Comparison of ENCODE assay signal across 18 cellular contexts in the genomic region with DNA sequence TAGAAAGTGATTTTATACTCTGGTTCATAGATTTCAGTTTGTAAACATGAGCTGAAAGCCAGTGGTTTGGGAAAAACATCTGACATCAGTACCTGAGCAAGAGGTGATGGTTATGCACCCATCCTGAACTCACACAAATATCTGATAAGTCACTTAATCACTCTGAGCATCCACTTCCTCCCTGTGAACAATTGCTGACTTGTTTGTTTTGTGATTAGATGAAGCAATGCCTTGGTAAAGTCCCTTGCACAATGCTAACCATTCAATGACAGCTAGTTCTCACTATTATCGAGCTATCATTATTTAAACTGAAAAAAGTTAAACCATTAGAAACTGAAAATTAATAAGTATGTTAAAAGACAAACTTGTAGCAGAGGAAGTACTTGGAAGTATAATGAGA.
A peak's percentile ranks its signal among the peaks of the same experiment; 100 is the strongest.
DNase-seq lines count a peak whose midpoint lies in the region; ATAC-seq, FAIRE-seq and TF ChIP-seq lines count a peak whose summit lies in the region.
"Had no signal": no experiment of that assay in that cellular context is flagged by ENCODE, and none has a peak within 500 bp of the region (broad histone marks: within the 10 kb centered on the region; RNA-seq: fewer than 3 reads in every experiment).

No MANE protein-coding gene starts in this region.

- H3K4me1 ChIP-seq in esophagus muscularis mucosa = no peaks in the 10 kb centered on the region
- H3K4me1 ChIP-seq: gastroesophageal sphincter, Peyer's patch, spleen had no signal

- H3K36me3 ChIP-seq in esophagus muscularis mucosa = no peaks in the 10 kb centered on the region
- H3K36me3 ChIP-seq: gastroesophageal sphincter, Peyer's patch, spleen had no signal

- TF ChIP-seq EP300 in esophagus muscularis mucosa (IDR thresholded peaks at IDR 0.05) = no peak

- peaks cover 3% of the 10 kb centered on the region for H3K9me3 Mint-ChIP-seq in activated CD4-positive, alpha-beta T cell treated with anti-CD3 and anti-CD28 coated beads, Interleukin-2, amount 10 ng/mL, durations not matched to agents 7 days and 5 days

- H3K27ac Mint-ChIP-seq in activated CD4-positive, alpha-beta T cell treated with anti-CD3 and anti-CD28 coated beads, Interleukin-2, amount 10 ng/mL, durations not matched to agents 7 days and 5 days = no peak overlapping the region

- H3K27me3 Mint-ChIP-seq in activated CD4-positive, alpha-beta T cell treated with anti-CD3 and anti-CD28 coated beads, Interleukin-2, amount 10 ng/mL, durations not matched to agents 7 days and 5 days = no peaks in the 10 kb centered on the region

- TF ChIP-seq CTCF in esophagus muscularis mucosa (IDR thresholded peaks at IDR 0.05) = no peak

- 77% methylated on average over 1 of the region's 1 CpG for WGBS in esophagus muscularis mucosa

- no peak overlapping the region for H3K4me3 ChIP-seq in esophagus muscularis mucosa
- H3K4me3 ChIP-seq: gastroesophageal sphincter, mucosa of descending colon, Peyer's patch, spleen had no signal

- DNase-seq in DMS153 (lab: John Stamatoyannopoulos, UW) (peak; percentile 48), esophagus muscularis mucosa (ENCODE audit: extremely low spot score) (no peak), NOMO-1 treated with dmso at 0.1 percent for 144 hours (lab: John Stamatoyannopoulos, UW; ENCODE audit: unreplicated experiment) (no peak), dermis blood vessel endothelial cell (no peak)
- DNase-seq in activated CD4-positive, alpha-beta T cell treated with anti-CD3 and anti-CD28 coated beads, Interleukin-2, amount 10 ng/mL, durations not matched to agents 7 days and 5 days = no peak
- DNase-seq: activated CD4-positive, alpha-beta T cell treated with anti-CD3 and anti-CD28 coated beads for 48 hours; activated CD8-positive, alpha-beta memory T cell treated with anti-CD3 and anti-CD28 coated beads, Interleukin-2, amount 50 U/mL, for 48 hours; left cardiac atrium; mucosa of descending colon; NCI-H2081 treated with DMSO at 0.1 percent for 48 hours; Peyer's patch; spleen; stimulated activated CD8-positive, alpha-beta memory T cell treated with anti-CD3 and anti-CD28 coated beads, Interleukin-4, amount 100 ng/mL, for 48 hours had no signal

- peak; percentile 29 for FAIRE-seq in endometrium (lab: Jason Lieb, UNC)

- no peaks in the 10 kb centered on the region for H3K4me1 Mint-ChIP-seq in activated CD4-positive, alpha-beta T cell treated with anti-CD3 and anti-CD28 coated beads, Interleukin-2, amount 10 ng/mL, durations not matched to agents 7 days and 5 days

- intact Hi-C loops in esophagus muscularis mucosa (cut with DNase I) = no loop called here

- no peaks in the 10 kb centered on the region for H3K9me3 ChIP-seq in esophagus muscularis mucosa
- H3K9me3 ChIP-seq: gastroesophageal sphincter, mucosa of descending colon, Peyer's patch had no signal

- no peak for TF ChIP-seq POLR2A in esophagus muscularis mucosa (IDR thresholded peaks at IDR 0.05; ENCODE audit: low read depth)

- peak; percentile 53 for ATAC-seq in GM18909 (IDR thresholded peaks at IDR 0.05; ENCODE audit: poor library complexity, unreplicated experiment)
- ATAC-seq in HG03432 (IDR thresholded peaks at IDR 0.05; ENCODE audit: unreplicated experiment) = peak; percentile 76
- ATAC-seq: gastroesophageal sphincter, left cardiac atrium, mucosa of descending colon had no signal

- H3K36me3 Mint-ChIP-seq in activated CD4-positive, alpha-beta T cell treated with anti-CD3 and anti-CD28 coated beads, Interleukin-2, amount 10 ng/mL, durations not matched to agents 7 days and 5 days (ENCODE audit: low read depth) = no peaks in the 10 kb centered on the region

- CTCF ChIA-PET in activated CD4-positive, alpha-beta T cell treated with anti-CD3 and anti-CD28 coated beads, Interleukin-2, amount 10 ng/mL, durations not matched to agents 7 days and 5 days (lab: Charles Lee) = no interaction called here

- H3K27ac ChIP-seq in esophagus muscularis mucosa (replicated peaks in 1 of 4) = no peak overlapping the region
- H3K27ac ChIP-seq: gastroesophageal sphincter, KMS-11, Peyer's patch, spleen had no signal

- H3K4me3 Mint-ChIP-seq in activated CD4-positive, alpha-beta T cell treated with anti-CD3 and anti-CD28 coated beads, Interleukin-2, amount 10 ng/mL, durations not matched to agents 7 days and 5 days = no peak overlapping the region

- no peaks in the 10 kb centered on the region for H3K27me3 ChIP-seq in esophagus muscularis mucosa
- H3K27me3 ChIP-seq: gastroesophageal sphincter, Peyer's patch, spleen had no signal

- POLR2A ChIA-PET in activated CD4-positive, alpha-beta T cell treated with anti-CD3 and anti-CD28 coated beads, Interleukin-2, amount 10 ng/mL, durations not matched to agents 7 days and 5 days (lab: Charles Lee) = no interaction called here
